ENCODE assay signal across 10 cellular contexts in genomic region chr22:27512283-27512761, GRCh38.
A peak's percentile ranks its signal among the peaks of the same experiment; 100 is the strongest.
DNase-seq lines count a peak whose midpoint lies in the region; ATAC-seq and TF ChIP-seq lines count a peak whose summit lies in the region.
"Had no signal": no experiment of that assay in that cellular context is flagged by ENCODE, and none has a peak within 500 bp of the region (broad histone marks: within the 10 kb centered on the region; RNA-seq: fewer than 3 reads in every experiment).

No MANE protein-coding gene starts in this region.

- no peaks in the 10 kb centered on the region for H3K9me3 Mint-ChIP-seq in activated T-cell treated with anti-CD3 and anti-CD28 coated beads, Interleukin-2, amount 50 U/mL, for 4 hours

- H3K4me3 ChIP-seq in AG04449 (ENCODE audit: low read depth, low read length) = no peak overlapping the region
- H3K4me3 ChIP-seq in esophagus muscularis mucosa = no peak overlapping the region

- CTCF ChIA-PET in AG04449 (lab: Yijun Ruan, JAX) = no interaction called here

- no peaks in the 10 kb centered on the region for H3K4me1 Mint-ChIP-seq in activated T-cell treated with anti-CD3 and anti-CD28 coated beads, Interleukin-2, amount 50 U/mL, for 4 hours (ENCODE audit: low read depth)

- intact Hi-C loops in esophagus muscularis mucosa (cut with DNase I) = no loop called here

- H3K27me3 ChIP-seq in esophagus muscularis mucosa = no peaks in the 10 kb centered on the region

- no peaks in the 10 kb centered on the region for H3K36me3 Mint-ChIP-seq in activated T-cell treated with anti-CD3 and anti-CD28 coated beads, Interleukin-2, amount 50 U/mL, for 4 hours (ENCODE audit: insufficient read depth)
- H3K36me3 Mint-ChIP-seq: memory B cell had no signal

- ATAC-seq in GM18868 (IDR thresholded peaks at IDR 0.05; ENCODE audit: unreplicated experiment) (no peak), GM21723 (IDR thresholded peaks at IDR 0.05; ENCODE audit: unreplicated experiment) (no peak)
- no peak for ATAC-seq in activated T-cell treated with anti-CD3 and anti-CD28 coated beads, Interleukin-2, amount 50 U/mL, for 4 hours

- TF ChIP-seq CTCF in AG04449 (IDR thresholded peaks at IDR 0.05; ENCODE audit: insufficient read depth, low read length, missing control alignments) (no peak), esophagus muscularis mucosa (IDR thresholded peaks at IDR 0.05) (no peak)

- TF ChIP-seq EP300 in esophagus muscularis mucosa (IDR thresholded peaks at IDR 0.05) = no peak

- peak; percentile 73 for DNase-seq in AG04449 (ENCODE audit: low read depth, low spot score)
- no peak for DNase-seq in esophagus muscularis mucosa (ENCODE audit: extremely low spot score)
- DNase-seq in myocyte (ENCODE audit: low read depth) = peak; percentile 32
- DNase-seq in NCI-H526 treated with DMSO at 0.1 percent for 48 hours (lab: John Stamatoyannopoulos, UW) = no peak
- no peak for DNase-seq in activated T-cell treated with anti-CD3 and anti-CD28 coated beads, Interleukin-2, amount 50 U/mL, for 4 hours
- DNase-seq: NCI-H1930 had no signal

- WGBS in esophagus muscularis mucosa = 37% methylated on average over 13 of the region's 13 CpGs

- peak overlapping the region; percentile 45 to 55 (median 49) for H3K27ac ChIP-seq in esophagus muscularis mucosa (replicated peaks in 1 of 4)

- H3K9me3 ChIP-seq in esophagus muscularis mucosa = no peaks in the 10 kb centered on the region

- POLR2A ChIA-PET in AG04449 (lab: Yijun Ruan, JAX) = interaction anchor here (0.6 kb wide), 2 partner anchors 51 to 123 kb away, joined by 3 to 5 read pairs; no protein-coding TSS in a partner anchor

- no peak overlapping the region for H3K4me3 Mint-ChIP-seq in activated T-cell treated with anti-CD3 and anti-CD28 coated beads, Interleukin-2, amount 50 U/mL, for 4 hours
- H3K4me3 Mint-ChIP-seq: memory B cell had no signal

- H3K36me3 ChIP-seq in esophagus muscularis mucosa = no peaks in the 10 kb centered on the region

- H3K4me1 ChIP-seq in esophagus muscularis mucosa = peaks cover 10 to 20% (median 16%) of the 10 kb centered on the region in 4 donors

- peaks cover 6% of the 10 kb centered on the region for H3K27me3 Mint-ChIP-seq in activated T-cell treated with anti-CD3 and anti-CD28 coated beads, Interleukin-2, amount 50 U/mL, for 4 hours (ENCODE audit: low read depth)

- no peak for TF ChIP-seq POLR2A in esophagus muscularis mucosa (IDR thresholded peaks at IDR 0.05; ENCODE audit: low read depth)

TF ChIP-seq in PFSK-1, 5 proteins besides CTCF, POLR2A, EP300 and RAD21:
- 0 out of 4 replicates have a peak, but pooled peaks of 1 of the 2 experiments have one; percentile 12 for TF ChIP-seq REST (IDR thresholded peaks at IDR 0.05; ENCODE audit: insufficient read depth in 1 of 2, low read depth in 2 of 2, low read length in 2 of 2)
- peak; percentile 34; the same call in 1 of the 2 replicates for TF ChIP-seq TAF1 (IDR thresholded peaks at IDR 0.05; ENCODE audit: borderline replicate concordance, insufficient read depth, low read length)
- TF ChIP-seq SIN3A (IDR thresholded peaks at IDR 0.05; ENCODE audit: borderline replicate concordance, insufficient read depth, low read length) = no peak
TF ChIP-seq in PFSK-1: peak in this region for 2.

Comparison
In these comparisons a context has a peak if more than half of its experiments do, and no peak if none do; other contexts are left out.
1. DNase-seq: peak in AG04449 (single experiment) and myocyte (single experiment); none in esophagus muscularis mucosa (single experiment), NCI-H526 treated with DMSO at 0.1 percent for 48 hours (single experiment) and activated T-cell treated with anti-CD3 and anti-CD28 coated beads, Interleukin-2, amount 50 U/mL, for 4 hours (single experiment).